In the genomic region with DNA sequence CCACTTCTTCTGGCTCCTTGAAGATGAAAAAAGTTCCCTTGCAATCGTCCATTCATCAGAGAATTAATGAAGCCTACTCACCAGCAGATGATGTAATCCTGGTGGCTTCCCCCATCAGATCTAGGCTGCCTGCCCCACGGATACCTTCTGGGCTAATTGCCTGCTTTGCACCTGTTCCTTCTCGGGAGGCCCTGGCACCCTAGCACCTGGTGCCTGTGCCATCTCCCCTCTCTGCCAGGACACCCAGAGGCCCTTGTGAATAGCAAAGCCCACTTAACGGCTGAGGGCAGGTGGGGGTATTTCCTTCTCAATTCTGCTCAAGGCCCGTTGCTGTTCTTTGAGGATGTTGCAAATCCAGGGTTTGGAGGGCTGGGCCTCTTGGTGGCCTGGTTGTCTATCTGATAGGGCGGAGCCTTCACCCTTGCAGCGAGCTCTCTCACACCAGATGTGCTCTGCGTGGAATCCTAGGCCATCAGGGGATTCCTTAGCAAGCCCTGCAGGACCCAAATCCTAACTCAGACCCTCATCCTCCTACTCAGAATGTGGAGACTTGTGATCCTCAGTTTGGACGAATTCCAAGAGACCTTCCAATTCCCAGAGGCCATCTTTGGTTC, we compare ENCODE assay signal across 8 cellular contexts. TPM values are rescaled to one million over a fixed set of nuclear protein-coding genes. Genes with fewer than 3 reads are reported as not detected.
A peak's percentile ranks its signal among the peaks of the same experiment; 100 is the strongest.
DNase-seq lines count a peak whose midpoint lies in the region; ATAC-seq and TF ChIP-seq lines count a peak whose summit lies in the region.

A gene (minus strand): TSS at position 363 of the 614 bp plus-strand sequence. CDS start 22,360 bp downstream, outside the sequence.

- no peaks in the 10 kb centered on the region for H3K9me3 ChIP-seq in breast epithelium

- H3K4me3 ChIP-seq in breast epithelium = no peak within 1 kb of the TSS
- H3K4me3 ChIP-seq in urinary bladder (ENCODE audit: low read depth, low read length) = no peak within 1 kb of the TSS

- no peaks in the 10 kb centered on the region for H3K36me3 ChIP-seq in breast epithelium
- no peaks in the 10 kb centered on the region for H3K36me3 ChIP-seq in urinary bladder (ENCODE audit: insufficient read depth)

- WGBS in urinary bladder = 74% methylated on average over 9 of the region's 9 CpGs

- H3K9me3 Mint-ChIP-seq in MCF 10A (ENCODE audit: unreplicated experiment) = no peaks in the 10 kb centered on the region
- H3K9me3 Mint-ChIP-seq in osteocyte (ENCODE audit: unreplicated experiment) = no peaks in the 10 kb centered on the region

- no TSS peak for BruUV-seq in MCF 10A (replicated peaks; lab: Mats Ljungman, UMichigan)

- no peak for TF ChIP-seq POLR2A in breast epithelium (IDR thresholded peaks at IDR 0.05)

- H3K36me3 Mint-ChIP-seq in MCF 10A (ENCODE audit: insufficient read depth, unreplicated experiment) (no peaks in the 10 kb centered on the region), osteocyte (ENCODE audit: unreplicated experiment) (no peaks in the 10 kb centered on the region)

- H3K4me1 ChIP-seq in breast epithelium = no peaks in the 10 kb centered on the region
- no peaks in the 10 kb centered on the region for H3K4me1 ChIP-seq in urinary bladder (ENCODE audit: insufficient read depth)

- H3K27me3 ChIP-seq in breast epithelium (no peaks in the 10 kb centered on the region), layer of hippocampus (ENCODE audit: control insufficient read depth, insufficient read depth, low read length) (no peaks in the 10 kb centered on the region)

- DNase-seq in breast epithelium (ENCODE audit: low spot score in 2 of 2) (no peak), MCF 10A (ENCODE audit: unreplicated experiment) (no peak), SIG-M5 (lab: John Stamatoyannopoulos, UW) (peak; percentile 31), osteocyte (ENCODE audit: extremely low spot score, unreplicated experiment) (no peak)

- POLR2A ChIA-PET in MCF 10A (lab: Yijun Ruan, JAX) = no interaction called here

- H3K4me3 Mint-ChIP-seq in MCF 10A (ENCODE audit: unreplicated experiment) (no peak within 1 kb of the TSS), osteocyte (ENCODE audit: unreplicated experiment) (no peak within 1 kb of the TSS)

- H3K27me3 Mint-ChIP-seq in MCF 10A (ENCODE audit: insufficient read depth, unreplicated experiment) = peaks cover 10% of the 10 kb centered on the region
- H3K27me3 Mint-ChIP-seq in osteocyte (ENCODE audit: unreplicated experiment) = peaks cover 28% of the 10 kb centered on the region

- no peak for TF ChIP-seq CTCF in breast epithelium (IDR thresholded peaks at IDR 0.05)
- no peak for TF ChIP-seq CTCF in MCF 10A (IDR thresholded peaks at IDR 0.05; ENCODE audit: unreplicated experiment)
- TF ChIP-seq CTCF in osteocyte (IDR thresholded peaks at IDR 0.05) = no peak

- intact Hi-C loops in breast epithelium (cut with DNase I; ENCODE audit: low total_unique reads) (no loop called here), MCF 10A (cut with micrococcal nuclease) (no loop called here)

- ATAC-seq in GM21576 (IDR thresholded peaks at IDR 0.05; ENCODE audit: unreplicated experiment) (no peak), HG02973 (IDR thresholded peaks at IDR 0.05; ENCODE audit: unreplicated experiment) (no peak)

- H3K27ac Mint-ChIP-seq in MCF 10A (ENCODE audit: low read depth, unreplicated experiment) (no peak within 1 kb of the TSS), osteocyte (ENCODE audit: unreplicated experiment) (no peak within 1 kb of the TSS)

- CTCF ChIA-PET in MCF 10A (lab: Yijun Ruan, JAX) = interaction anchor here (1.2 kb wide), 1 partner anchor 33 kb away, joined by 4 read pairs; no protein-coding TSS in a partner anchor

- peaks cover 7% of the 10 kb centered on the region for H3K4me1 Mint-ChIP-seq in MCF 10A (ENCODE audit: insufficient read depth, unreplicated experiment)
- no peaks in the 10 kb centered on the region for H3K4me1 Mint-ChIP-seq in osteocyte (ENCODE audit: unreplicated experiment)

- H3K27ac ChIP-seq in breast epithelium (no peak within 1 kb of the TSS), layer of hippocampus (ENCODE audit: low read depth, low read length) (peak within 1 kb of the TSS; percentile 72), urinary bladder (ENCODE audit: low read depth) (no peak within 1 kb of the TSS)

RNA-seq across cellular contexts. Expression of the gene that starts here (rescaled TPM):
- total RNA-seq in breast epithelium (10 to 100 TPM; 19.5 to 21.9 (median 20.0) TPM), MCF 10A (2022) (0.66 and 0.89 TPM in 2 replicates), urinary bladder (24.1 TPM), osteocyte (0.55 and 0.70 TPM in 2 replicates)
- 17.0 TPM for polyA plus RNA-seq in urinary bladder

Comparison
In these comparisons a context has a peak if more than half of its experiments do, and no peak if none do; other contexts are left out.
1. RNA of the gene that starts here (total RNA-seq): 24.1 TPM in urinary bladder (single experiment) and 19.5 to 21.9 TPM in breast epithelium; 0.66 to 0.89 TPM in MCF 10A and 0.55 to 0.70 TPM in osteocyte; every median in the first group is over 10 times any median in the second.